9 cellular contexts compared by ENCODE assay signal in the genomic region with DNA sequence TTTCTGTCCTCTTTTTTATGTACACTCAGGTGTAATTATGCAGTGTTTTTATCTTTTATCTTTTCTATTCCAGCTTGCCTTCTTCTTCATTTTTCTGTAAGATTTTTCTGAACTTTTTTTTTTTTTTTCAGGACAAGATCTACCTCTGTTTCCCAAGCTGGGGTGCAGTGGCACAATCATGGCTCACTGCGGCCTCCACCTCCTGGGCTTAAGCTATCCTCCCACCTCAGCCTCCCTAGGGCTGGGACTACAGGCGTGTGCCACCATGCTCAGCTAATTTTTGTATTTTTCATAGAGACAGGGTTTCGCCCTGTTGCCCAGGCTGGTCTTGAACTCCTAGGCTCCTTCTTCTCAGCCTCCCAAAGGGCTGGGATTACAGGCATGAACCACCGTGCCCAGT.
"Had no signal": no experiment of that assay in that cellular context is flagged by ENCODE, and none has a peak within 500 bp of the region (broad histone marks: within the 10 kb centered on the region; RNA-seq: fewer than 3 reads in every experiment).

No MANE protein-coding gene starts in this region.

- H3K4me3 Mint-ChIP-seq: GM23338, H9 had no signal

- FAIRE-seq: H1, H54, HepG2 had no signal

- H3K27ac ChIP-seq: HL-60, KMS-11 had no signal

- H3K4me2 ChIP-seq: GM23338, KMS-11 had no signal

- H3K27ac Mint-ChIP-seq: GM23338 had no signal

- H3K9ac ChIP-seq: KMS-11 had no signal

- ATAC-seq: GM23338, HepG2 had no signal

- H2AFZ ChIP-seq: GM23338 had no signal

- DNase-seq: H9, HCEC 1CT, KBM-7 had no signal

- H3K9me3 Mint-ChIP-seq: GM23338, H9 had no signal

- H3K4me3 ChIP-seq: GM23338 had no signal
